8 cellular contexts compared by ENCODE assay signal in the genomic region with DNA sequence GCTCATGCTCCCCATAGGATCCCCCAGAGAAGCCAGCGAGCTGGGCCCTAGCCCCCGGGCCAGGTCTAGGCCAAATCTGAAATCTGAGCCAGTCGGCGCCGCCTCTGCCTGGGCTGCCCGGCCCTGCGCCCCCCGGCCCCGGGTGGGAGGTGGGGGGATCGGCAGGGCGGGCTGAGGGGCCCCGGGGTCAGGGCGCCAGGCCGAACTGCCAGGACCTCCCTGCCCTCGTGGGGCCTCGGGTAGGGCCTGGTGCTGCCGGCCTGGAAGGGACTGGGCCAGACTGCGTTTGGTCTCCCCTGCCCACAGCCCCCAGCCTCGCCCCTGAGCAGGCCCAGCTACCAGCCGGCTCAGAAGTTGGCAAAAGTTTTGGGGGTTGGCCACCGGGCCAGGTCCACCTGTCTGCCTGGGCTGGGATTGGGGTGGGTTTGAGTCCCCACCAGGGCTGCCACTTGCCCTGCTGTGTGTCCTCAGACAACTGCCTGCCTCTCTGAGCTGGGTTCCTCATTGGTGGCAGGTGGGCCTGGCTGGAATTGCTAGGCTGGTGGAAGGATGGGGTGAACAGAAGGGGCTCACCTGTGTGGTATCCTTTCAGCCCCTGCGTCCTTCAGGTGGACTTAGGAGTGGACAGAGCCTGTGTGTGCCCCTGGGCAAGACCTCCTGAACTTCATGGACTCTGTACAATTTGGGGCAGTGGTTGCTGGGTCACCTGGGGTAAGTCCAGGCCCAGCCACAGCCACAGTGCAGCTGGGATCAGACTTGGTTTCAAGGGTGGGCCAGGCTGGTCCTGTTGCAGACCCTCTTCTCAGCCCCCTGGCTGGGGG. TPM values are rescaled to one million over a fixed set of nuclear protein-coding genes. Genes with fewer than 3 reads are reported as not detected.
A peak's percentile ranks its signal among the peaks of the same experiment; 100 is the strongest.
DNase-seq lines count a peak whose midpoint lies in the region; ATAC-seq and TF ChIP-seq lines count a peak whose summit lies in the region.

No MANE protein-coding gene starts in this region.

- H3K36me3 ChIP-seq in body of pancreas (replicated peaks in 1 of 2; ENCODE audit: insufficient read depth in 1 of 2, low read depth in 2 of 2) (no peaks in the 10 kb centered on the region), right lobe of liver (no peaks in the 10 kb centered on the region), tibial artery (peaks cover 0 to 16% (median 5%) of the 10 kb centered on the region in 3 donors)

- H3K4me3 ChIP-seq in body of pancreas: peak overlapping the region; percentile 53 to 88
- H3K4me3 ChIP-seq in right lobe of liver: peak overlapping the region; percentile 57 to 67 (median 60)
- peak overlapping the region; percentile 78 to 80 for H3K4me3 ChIP-seq in tibial artery

- peak overlapping the region; percentile 79 to 90 (median 82) for H3K27ac ChIP-seq in body of pancreas
- peak overlapping the region in 2 of 3 donors; percentile 36 to 51 for H3K27ac ChIP-seq in right lobe of liver
- peak overlapping the region; percentile 97 to 99 for H3K27ac ChIP-seq in tibial artery

- intact Hi-C loops in body of pancreas (cut with DNase I): loop anchor here (5.0 kb wide), 1 partner anchor 36 kb away; no protein-coding TSS in a partner anchor
- intact Hi-C loops in right lobe of liver (cut with DNase I): no loop called here
- intact Hi-C loops in tibial artery (cut with DNase I; ENCODE audit: low total_unique reads): no loop called here

- H3K9me3 Mint-ChIP-seq in activated T-cell treated with anti-CD3 and anti-CD28 coated beads, Interleukin-2, amount 50 U/mL, for 24 hours: no peaks in the 10 kb centered on the region

- 22 to 100% methylated on average over 1 to 8 of the region's 22 CpGs for WGBS in body of pancreas, 2 donors
- WGBS in right lobe of liver (ENCODE audit: insufficient coverage, low coverage, low lambda C conversion rate, missing lambda C conversion rate): no CpG with 5 or more reads among the region's 22 CpGs

- H3K9me3 ChIP-seq in body of pancreas (no peaks in the 10 kb centered on the region), right lobe of liver (no peaks in the 10 kb centered on the region), tibial artery (no peaks in the 10 kb centered on the region)

- no peak for TF ChIP-seq CTCF in body of pancreas (IDR thresholded peaks at IDR 0.05)
- TF ChIP-seq CTCF in right lobe of liver (IDR thresholded peaks at IDR 0.05): no peak
- TF ChIP-seq CTCF in tibial artery (IDR thresholded peaks at IDR 0.05): no peak

- no peak for ATAC-seq in body of pancreas
- ATAC-seq in right lobe of liver: no peak
- ATAC-seq in HG02938 (IDR thresholded peaks at IDR 0.05; ENCODE audit: unreplicated experiment): no peak

- H3K4me1 Mint-ChIP-seq in activated T-cell treated with anti-CD3 and anti-CD28 coated beads, Interleukin-2, amount 50 U/mL, for 24 hours (ENCODE audit: low read depth): peaks cover 19% of the 10 kb centered on the region

- no peaks in the 10 kb centered on the region for H3K27me3 Mint-ChIP-seq in activated T-cell treated with anti-CD3 and anti-CD28 coated beads, Interleukin-2, amount 50 U/mL, for 24 hours

- peaks cover 63% of the 10 kb centered on the region for H3K4me1 ChIP-seq in body of pancreas
- H3K4me1 ChIP-seq in right lobe of liver: peaks cover 0 to 12% (median 3%) of the 10 kb centered on the region in 4 donors
- H3K4me1 ChIP-seq in tibial artery: peaks cover 0 to 58% (median 44%) of the 10 kb centered on the region in 4 donors

- DNase-seq in activated T-cell treated with anti-CD3 and anti-CD28 coated beads, Interleukin-2, amount 50 U/mL, for 24 hours: peak; percentile 35
- no peak for DNase-seq in activated T-cell treated with anti-CD3 and anti-CD28 coated beads for 4 hours
- DNase-seq in body of pancreas: no peak
- no peak for DNase-seq in right lobe of liver
- peak in 1 of 2 donors; percentile 69 for DNase-seq in tibial artery
- DNase-seq in stimulated activated CD4-positive, alpha-beta T cell treated with anti-CD3 and anti-CD28 coated beads, Interleukin-4, amount 100 ng/mL, for 4 hours: no peak
- DNase-seq in NCI-H1105 (lab: John Stamatoyannopoulos, UW): no peak

- H3K27me3 ChIP-seq in body of pancreas (no peaks in the 10 kb centered on the region), right lobe of liver (no peaks in the 10 kb centered on the region), tibial artery (no peaks in the 10 kb centered on the region)

- TF ChIP-seq POLR2A in body of pancreas (IDR thresholded peaks at IDR 0.05): no peak
- TF ChIP-seq POLR2A in right lobe of liver (IDR thresholded peaks at IDR 0.05): no peak

- H3K36me3 Mint-ChIP-seq in activated T-cell treated with anti-CD3 and anti-CD28 coated beads, Interleukin-2, amount 50 U/mL, for 24 hours (ENCODE audit: low read depth): no peaks in the 10 kb centered on the region

- no peak overlapping the region for H3K27ac Mint-ChIP-seq in activated T-cell treated with anti-CD3 and anti-CD28 coated beads, Interleukin-2, amount 50 U/mL, for 24 hours

- peak overlapping the region; percentile 44 for H3K4me3 Mint-ChIP-seq in activated T-cell treated with anti-CD3 and anti-CD28 coated beads, Interleukin-2, amount 50 U/mL, for 24 hours

RNA-seq across cellular contexts. Expression of gene SRC, which starts 0.8 kb away (rescaled TPM):
- total RNA-seq in body of pancreas: 10 to 100 TPM; 25.9 to 35.3 TPM
- 10 to 100 TPM in 4 of 6 experiments, 1 to 10 TPM in 2; 3.1 to 17.3 (median 11.2) TPM for total RNA-seq in right lobe of liver

RNA-seq across cellular contexts. Expression of gene MANBAL, which starts 57.3 kb away (rescaled TPM):
- total RNA-seq in body of pancreas: 10 to 100 TPM in 1 of 2 donors, 1 to 10 TPM in 1; 8.6 to 11.9 TPM
- 10 to 100 TPM; 11.4 to 16.0 (median 12.8) TPM for total RNA-seq in right lobe of liver

Comparison
In these comparisons a context has a peak if more than half of its experiments do, and no peak if none do; other contexts are left out.
1. H3K27ac ChIP-seq: peak in every context shown above with its lines; median percentile 98 in tibial artery; 82 in body of pancreas; 44 in right lobe of liver.